Comparison of ENCODE assay signal across 10 cellular contexts in the genomic region with DNA sequence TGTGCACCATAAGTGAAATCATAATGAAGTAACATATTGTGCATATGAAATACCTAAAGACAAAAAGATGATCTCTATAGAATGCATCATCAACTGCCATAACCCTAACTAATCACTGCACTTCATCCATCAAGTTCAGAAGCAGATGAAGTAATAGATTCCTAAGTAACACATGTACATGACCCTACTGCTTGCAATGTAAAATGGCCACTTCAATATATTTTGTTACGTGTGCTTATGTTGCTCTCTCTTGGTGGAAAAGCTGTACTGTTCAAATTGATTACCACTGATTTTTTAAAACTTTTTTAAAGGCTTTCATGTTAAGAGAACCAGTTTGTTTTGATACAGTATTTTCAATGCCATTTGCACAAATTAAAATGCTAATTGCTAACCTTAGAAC.
DNase-seq lines count a peak whose midpoint lies in the region; ATAC-seq and TF ChIP-seq lines count a peak whose summit lies in the region.
"Had no signal": no experiment of that assay in that cellular context is flagged by ENCODE, and none has a peak within 500 bp of the region (broad histone marks: within the 10 kb centered on the region; RNA-seq: fewer than 3 reads in every experiment).

No MANE protein-coding gene starts in this region.

- H3K27ac ChIP-seq in cardiac muscle cell (no peak overlapping the region), testis (no peak overlapping the region)
- H3K27ac ChIP-seq: KMS-11 had no signal

- H3K9me3 ChIP-seq in cardiac muscle cell (ENCODE audit: low read depth) (no peaks in the 10 kb centered on the region), testis (no peaks in the 10 kb centered on the region)

- no peaks in the 10 kb centered on the region for H3K4me1 Mint-ChIP-seq in type B pancreatic cell (ENCODE audit: unreplicated experiment)

- H3K4me1 ChIP-seq in cardiac muscle cell (ENCODE audit: low read depth) (no peaks in the 10 kb centered on the region), testis (no peaks in the 10 kb centered on the region)

- TF ChIP-seq CTCF in cardiac muscle cell (IDR thresholded peaks at IDR 0.05; ENCODE audit: low read depth, low read length) (peak; percentile 14), fibroblast of pulmonary artery (IDR thresholded peaks at IDR 0.05; ENCODE audit: low read length, missing control alignments) (peak; percentile 10), type B pancreatic cell (conservative IDR thresholded peaks at IDR 0.05) (peak; percentile 78), testis (IDR thresholded peaks at IDR 0.05) (no peak)

- H3K36me3 ChIP-seq in cardiac muscle cell (no peaks in the 10 kb centered on the region), testis (ENCODE audit: low read depth, missing control alignments) (no peaks in the 10 kb centered on the region)

- TF ChIP-seq POLR2A in testis (IDR thresholded peaks at IDR 0.05): no peak

- peak overlapping the region; percentile 19 for H3K27ac Mint-ChIP-seq in type B pancreatic cell

- H3K4me3 ChIP-seq in cardiac muscle cell: no peak overlapping the region
- H3K4me3 ChIP-seq in fibroblast of pulmonary artery (replicated peaks; ENCODE audit: low read depth, low read length): no peak overlapping the region
- H3K4me3 ChIP-seq in testis: no peak overlapping the region

- WGBS in testis, 2 donors: 62 to 71% methylated on average over 1 of the region's 1 CpG

- peaks cover 10% of the 10 kb centered on the region for H3K27me3 Mint-ChIP-seq in type B pancreatic cell

- DNase-seq in cardiac muscle cell (ENCODE audit: low read depth in 1 of 2, low spot score in 1 of 2) (peak; percentile 30 to 46), Right ventricle myocardium inferior (ENCODE audit: missing footprints) (no peak), NOMO-1 (lab: John Stamatoyannopoulos, UW; ENCODE audit: unreplicated experiment in 2 of 2) (peak; percentile 25 to 39), fibroblast of pulmonary artery (ENCODE audit: low read depth) (peak; percentile 46), type B pancreatic cell (ENCODE audit: extremely low spot score, unreplicated experiment) (no peak), head of caudate nucleus (no peak), testis (no peak)
- DNase-seq: anterior cingulate cortex had no signal

- peaks cover 16% of the 10 kb centered on the region for H3K27me3 ChIP-seq in cardiac muscle cell
- H3K27me3 ChIP-seq in testis: no peaks in the 10 kb centered on the region

- intact Hi-C loops in Right ventricle myocardium inferior (cut with DNase I) (no loop called here), head of caudate nucleus (cut with DNase I) (no loop called here), testis (cut with DNase I; ENCODE audit: low total_unique reads) (no loop called here)

- H3K4me3 Mint-ChIP-seq in type B pancreatic cell: no peak overlapping the region

- H3K9me3 Mint-ChIP-seq in type B pancreatic cell: no peaks in the 10 kb centered on the region

- H3K36me3 Mint-ChIP-seq in type B pancreatic cell: no peaks in the 10 kb centered on the region

- ATAC-seq in Right ventricle myocardium inferior: no peak
- ATAC-seq in HG02970 (IDR thresholded peaks at IDR 0.05; ENCODE audit: low FRiP score, unreplicated experiment): no peak

Comparison
In these comparisons a context has a peak if more than half of its experiments do, and no peak if none do; other contexts are left out.
1. DNase-seq: peak in cardiac muscle cell (2 of 2), NOMO-1 (2 of 2) and fibroblast of pulmonary artery (single experiment); none in Right ventricle myocardium inferior (single experiment), type B pancreatic cell (single experiment), head of caudate nucleus (0 of 42) and testis (single experiment).
2. CTCF ChIP-seq: peak in cardiac muscle cell (single experiment), fibroblast of pulmonary artery (single experiment) and type B pancreatic cell (single experiment); none in testis (0 of 3).